Comparison of ENCODE assay signal across 31 cellular contexts in the genomic region with DNA sequence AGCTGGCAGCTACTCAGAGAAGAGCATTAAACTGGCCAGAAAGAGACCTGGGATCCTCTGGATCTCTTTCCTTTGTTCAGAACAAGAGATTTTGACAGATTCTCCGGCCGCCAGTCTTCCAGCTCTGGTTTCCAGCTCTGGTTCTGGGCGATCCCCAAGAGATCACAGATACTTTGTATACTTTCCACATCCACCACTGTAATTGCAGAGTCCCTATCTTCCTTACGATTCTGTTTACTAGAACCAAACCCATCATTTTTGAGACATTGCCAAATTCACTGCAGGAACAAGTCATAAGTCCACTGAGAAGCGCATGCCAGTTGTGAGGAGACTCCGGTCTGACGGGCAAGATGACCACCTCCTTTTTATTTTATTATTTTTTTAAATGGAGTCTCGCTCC.
DNase-seq lines count a peak whose midpoint lies in the region; ATAC-seq and TF ChIP-seq lines count a peak whose summit lies in the region.
"Had no signal": no experiment of that assay in that cellular context is flagged by ENCODE, and none has a peak within 500 bp of the region (broad histone marks: within the 10 kb centered on the region; RNA-seq: fewer than 3 reads in every experiment).

No MANE protein-coding gene starts in this region.

- H3K79me1 ChIP-seq in mesenchymal stem cell (replicated peaks; ENCODE audit: low read length, poor library complexity, severe bottlenecking) = peaks cover 1% of the 10 kb centered on the region

- no peak overlapping the region for H2AFZ ChIP-seq in mammary epithelial cell (ENCODE audit: low read depth, low read length)
- no peak overlapping the region for H2AFZ ChIP-seq in mesenchymal stem cell (ENCODE audit: low read depth, low read length)

- no peak overlapping the region for H2AK5ac ChIP-seq in mesenchymal stem cell (ENCODE audit: low read length, severe bottlenecking)

- no peak overlapping the region for H3K14ac ChIP-seq in mesenchymal stem cell (ENCODE audit: low read length in 2 of 2)

- H3K9me3 Mint-ChIP-seq in MCF 10A (ENCODE audit: unreplicated experiment) = no peaks in the 10 kb centered on the region
- H3K9me3 Mint-ChIP-seq: activated CD4-positive, alpha-beta memory T cell treated with anti-CD3 and anti-CD28 coated beads for 36 hours; activated naive CD8-positive, alpha-beta T cell treated with anti-CD3 and anti-CD28 coated beads, Interleukin-2, amount 50 U/mL, for 24 hours; activated T-cell treated with anti-CD3 and anti-CD28 coated beads, Interleukin-2, amount 50 U/mL, for 72 hours; CD4-positive, CD25-positive, alpha-beta regulatory T cell; naive thymus-derived CD4-positive, alpha-beta T cell; stimulated activated memory B cell treated with anti-CD40 and anti-IgM and Interleukin-4, amounts not matched to agents 10 μg/mL and 1 μg/mL and 100 μg/mL, for 72 hours; T-helper 2 cell treated with Interferon-gamma antibody and Interleukin-4, amounts not matched to agents 5 μg/mL and 100 μg/mL, for 36 hours had no signal

- H4K91ac ChIP-seq in mesenchymal stem cell (ENCODE audit: low read length) = no peak overlapping the region

- H4K20me1 ChIP-seq in mammary epithelial cell (ENCODE audit: insufficient read depth, low read length) = no peaks in the 10 kb centered on the region

- H3K9me3 ChIP-seq in mammary epithelial cell (replicated peaks; ENCODE audit: insufficient read depth, low read length) = no peaks in the 10 kb centered on the region
- no peaks in the 10 kb centered on the region for H3K9me3 ChIP-seq in mesenchymal stem cell (ENCODE audit: control insufficient read depth, low read length)
- H3K9me3 ChIP-seq: upper lobe of left lung had no signal

- H3K27ac Mint-ChIP-seq in MCF 10A (ENCODE audit: low read depth, unreplicated experiment) = peak overlapping the region; percentile 61
- H3K27ac Mint-ChIP-seq: activated CD4-positive, alpha-beta memory T cell treated with anti-CD3 and anti-CD28 coated beads for 36 hours; activated naive CD8-positive, alpha-beta T cell treated with anti-CD3 and anti-CD28 coated beads, Interleukin-2, amount 50 U/mL, for 24 hours; activated T-cell treated with anti-CD3 and anti-CD28 coated beads, Interleukin-2, amount 50 U/mL, for 72 hours; naive thymus-derived CD4-positive, alpha-beta T cell; stimulated activated memory B cell treated with anti-CD40 and anti-IgM and Interleukin-4, amounts not matched to agents 10 μg/mL and 1 μg/mL and 100 μg/mL, for 72 hours; T-helper 2 cell treated with Interferon-gamma antibody and Interleukin-4, amounts not matched to agents 5 μg/mL and 100 μg/mL, for 36 hours had no signal

- no peak overlapping the region for H2BK15ac ChIP-seq in mesenchymal stem cell (ENCODE audit: low read depth, poor library complexity, severe bottlenecking)

- H3K4me2 ChIP-seq in mammary epithelial cell (ENCODE audit: insufficient read depth, low read depth, low read length) (no peak overlapping the region), mesenchymal stem cell (ENCODE audit: low read length, poor library complexity, severe bottlenecking) (no peak overlapping the region)

- intact Hi-C loops in MCF 10A (cut with micrococcal nuclease) (loop anchor here (2.0 to 10.0 kb wide), 5 partner anchors 285 to 617 kb away; no protein-coding TSS in a partner anchor), mammary epithelial cell (cut with micrococcal nuclease) (loop anchor here (2.0 to 5.0 kb wide), 2 partner anchors 115 to 923 kb away; no protein-coding TSS in a partner anchor), cardiac septum (cut with DNase I) (loop anchor here (2.0 kb wide), 1 partner anchor 175 kb away; no protein-coding TSS in a partner anchor)

- H3K4me3 Mint-ChIP-seq in MCF 10A (ENCODE audit: unreplicated experiment) = no peak overlapping the region
- H3K4me3 Mint-ChIP-seq: activated CD4-positive, alpha-beta memory T cell treated with anti-CD3 and anti-CD28 coated beads for 36 hours; activated naive CD8-positive, alpha-beta T cell treated with anti-CD3 and anti-CD28 coated beads, Interleukin-2, amount 50 U/mL, for 24 hours; activated T-cell treated with anti-CD3 and anti-CD28 coated beads, Interleukin-2, amount 50 U/mL, for 72 hours; brain; CD4-positive, CD25-positive, alpha-beta regulatory T cell; naive thymus-derived CD4-positive, alpha-beta T cell; stimulated activated memory B cell treated with anti-CD40 and anti-IgM and Interleukin-4, amounts not matched to agents 10 μg/mL and 1 μg/mL and 100 μg/mL, for 72 hours; T-helper 2 cell treated with Interferon-gamma antibody and Interleukin-4, amounts not matched to agents 5 μg/mL and 100 μg/mL, for 36 hours had no signal

- no peak for ATAC-seq in GM18909 (IDR thresholded peaks at IDR 0.05; ENCODE audit: poor library complexity, unreplicated experiment)
- ATAC-seq: activated naive CD8-positive, alpha-beta T cell treated with anti-CD3 and anti-CD28 coated beads, Interleukin-2, amount 50 U/mL, for 24 hours; activated T-cell treated with anti-CD3 and anti-CD28 coated beads, Interleukin-2, amount 50 U/mL, for 72 hours; naive thymus-derived CD4-positive, alpha-beta T cell; Panc1; stimulated activated memory B cell treated with anti-CD40 and anti-IgM and Interleukin-4, amounts not matched to agents 10 μg/mL and 1 μg/mL and 100 μg/mL, for 72 hours had no signal

- H3K27me3 Mint-ChIP-seq in MCF 10A (ENCODE audit: insufficient read depth, unreplicated experiment) = no peaks in the 10 kb centered on the region
- H3K27me3 Mint-ChIP-seq: activated CD4-positive, alpha-beta memory T cell treated with anti-CD3 and anti-CD28 coated beads for 36 hours; activated naive CD8-positive, alpha-beta T cell treated with anti-CD3 and anti-CD28 coated beads, Interleukin-2, amount 50 U/mL, for 24 hours; CD4-positive, CD25-positive, alpha-beta regulatory T cell; naive thymus-derived CD4-positive, alpha-beta T cell; stimulated activated memory B cell treated with anti-CD40 and anti-IgM and Interleukin-4, amounts not matched to agents 10 μg/mL and 1 μg/mL and 100 μg/mL, for 72 hours had no signal

- H3K27me3 ChIP-seq in mammary epithelial cell (ENCODE audit: insufficient read depth, low read length) (no peaks in the 10 kb centered on the region), mesenchymal stem cell (ENCODE audit: control insufficient read depth in 1 of 2, insufficient read depth in 1 of 2, low read length in 2 of 2) (no peaks in the 10 kb centered on the region)
- H3K27me3 ChIP-seq: upper lobe of left lung had no signal

- no peak overlapping the region for H2BK5ac ChIP-seq in mesenchymal stem cell (ENCODE audit: low read depth, low read length, poor library complexity, severe bottlenecking)

- peak overlapping the region; percentile 43 for H2BK120ac ChIP-seq in mesenchymal stem cell (ENCODE audit: low read depth, low read length)

- peaks cover 7% of the 10 kb centered on the region for H3K36me3 Mint-ChIP-seq in MCF 10A (ENCODE audit: insufficient read depth, unreplicated experiment)
- H3K36me3 Mint-ChIP-seq: activated CD4-positive, alpha-beta memory T cell treated with anti-CD3 and anti-CD28 coated beads for 36 hours had no signal

- H3K23ac ChIP-seq in mesenchymal stem cell (ENCODE audit: low read length in 2 of 2) = no peak overlapping the region

- H3K79me2 ChIP-seq in mammary epithelial cell (ENCODE audit: insufficient read depth, low read length) = no peaks in the 10 kb centered on the region

- TF ChIP-seq CTCF in MCF 10A (IDR thresholded peaks at IDR 0.05; ENCODE audit: unreplicated experiment) (no peak), mammary epithelial cell (conservative IDR thresholded peaks at IDR 0.05 in 1 of 2, IDR thresholded peaks at IDR 0.05 in 1 of 2; ENCODE audit: extremely low read depth in 1 of 2, insufficient read depth in 1 of 2, low read depth in 1 of 2, low read length in 2 of 2) (no peak)

- H3K27ac ChIP-seq in mammary epithelial cell (ENCODE audit: insufficient read depth, low read depth, low read length) (no peak overlapping the region), epithelial cell of prostate (peak overlapping the region; percentile 11), mesenchymal stem cell (ENCODE audit: low read length, poor library complexity, severe bottlenecking) (no peak overlapping the region)
- H3K27ac ChIP-seq: upper lobe of left lung had no signal

- H3K4me1 ChIP-seq in mammary epithelial cell (ENCODE audit: insufficient read depth, low read length) (peaks cover 40% of the 10 kb centered on the region), mesenchymal stem cell (ENCODE audit: control insufficient read depth, insufficient read depth, low read depth, low read length) (peaks cover 11% of the 10 kb centered on the region)
- H3K4me1 ChIP-seq: upper lobe of left lung had no signal

- H3K4me3 ChIP-seq in mammary epithelial cell (replicated peaks in 1 of 3; ENCODE audit: insufficient read depth in 1 of 3, low read depth in 2 of 3, low read length in 3 of 3) (no peak overlapping the region), mesenchymal stem cell (ENCODE audit: insufficient read depth in 1 of 2, low read depth in 1 of 2, low read length in 2 of 2) (no peak overlapping the region)
- H3K4me3 ChIP-seq: upper lobe of left lung had no signal

- no peak overlapping the region for H3K4ac ChIP-seq in mesenchymal stem cell (ENCODE audit: low read depth in 1 of 2, low read length in 2 of 2)

- WGBS in mammary epithelial cell (ENCODE audit: low coverage, missing lambda C conversion rate) = 88% methylated on average over 7 of the region's 8 CpGs
- 71% methylated on average over 5 of the region's 8 CpGs for WGBS in mesenchymal stem cell

- H3K9ac ChIP-seq in mammary epithelial cell (ENCODE audit: insufficient read depth, low read length) (no peak overlapping the region), mesenchymal stem cell (ENCODE audit: low read length) (no peak overlapping the region)

- no peak overlapping the region for H4K8ac ChIP-seq in mesenchymal stem cell (ENCODE audit: low read length)

- POLR2A ChIA-PET in MCF 10A (lab: Yijun Ruan, JAX) = interaction anchor here (0.6 to 1.7 kb wide), 2 partner anchors 846 to 849 kb away, joined by 3 to 8 read pairs; no protein-coding TSS in a partner anchor

- BruUV-seq in MCF 10A (replicated peaks; lab: Mats Ljungman, UMichigan) (no TSS peak), mammary epithelial cell (replicated peaks; lab: Mats Ljungman, UMichigan) (no TSS peak)

- H3K36me3 ChIP-seq in mammary epithelial cell (ENCODE audit: insufficient read depth, low read length) (no peaks in the 10 kb centered on the region), mesenchymal stem cell (ENCODE audit: control insufficient read depth in 1 of 2, insufficient read depth in 2 of 2, low read depth in 1 of 2, low read length in 2 of 2) (peaks cover 0 to 5% of the 10 kb centered on the region in 2 experiments)
- H3K36me3 ChIP-seq: upper lobe of left lung had no signal

- in situ Hi-C loops in mammary epithelial cell (cut with MboI; ENCODE audit: low sequenced_read_pairs in 2 of 2) = loop anchor here (5.0 to 25.0 kb wide), 4 partner anchors 285 to 850 kb away; partner anchors contain the start of gene KIF26B (in 1 of the 2)

- H2BK12ac ChIP-seq in mesenchymal stem cell (ENCODE audit: low read length in 2 of 2) = no peak overlapping the region

- CTCF ChIA-PET in MCF 10A (lab: Yijun Ruan, JAX) = interaction anchor here (0.9 to 3.7 kb wide), 12 partner anchors 22 to 865 kb away, joined by 3 to 35 read pairs (median 4); partner anchors contain the start of gene KIF26B
- CTCF ChIA-PET in mammary epithelial cell (lab: Charles Lee; ENCODE audit: low non-redundant PET) = no interaction called here

- dilution Hi-C loops in mammary epithelial cell (cut with HindIII; ENCODE audit: low sequenced_read_pairs) = no loop called here

- peak overlapping the region in 1 of 2 experiments; percentile 14 for H3K18ac ChIP-seq in mesenchymal stem cell (ENCODE audit: low read depth in 1 of 2, low read length in 2 of 2)

- DNase-seq in MCF 10A (ENCODE audit: unreplicated experiment) = peak; percentile 30
- no peak for DNase-seq in mammary epithelial cell
- no peak for DNase-seq in epithelial cell of prostate (ENCODE audit: low read depth, low spot score)
- peak; percentile 71 for DNase-seq in mesenchymal stem cell
- no peak for DNase-seq in effector CD8-positive, alpha-beta T cell (lab: John Stamatoyannopoulos, UW)
- no peak for DNase-seq in cardiac septum (ENCODE audit: low spot score)
- DNase-seq in NCI-H2029 (lab: John Stamatoyannopoulos, UW) = no peak
- DNase-seq: activated CD4-positive, alpha-beta memory T cell treated with anti-CD3 and anti-CD28 coated beads for 36 hours; activated CD4-positive, CD25-positive, alpha-beta regulatory T cell treated with anti-CD3 and anti-CD28 coated beads, Interleukin-2, amount 50 U/mL, for 72 hours; activated naive CD4-positive, alpha-beta T cell; activated naive CD8-positive, alpha-beta T cell treated with anti-CD3 and anti-CD28 coated beads, Interleukin-2, amount 50 U/mL, for 24 hours; activated T-cell treated with anti-CD3 and anti-CD28 coated beads, Interleukin-2, amount 50 U/mL, for 72 hours; AML-193; CD4-positive, CD25-positive, alpha-beta regulatory T cell; effector CD4-positive, alpha-beta T cell; H7; KG1; kidney glomerular epithelial cell; naive thymus-derived CD4-positive, alpha-beta T cell; NCI-H1930; NCI-H526; nucleus accumbens; Right ventricle myocardium superior; stimulated activated CD4-positive, alpha-beta T cell treated with anti-CD3 and anti-CD28 coated beads, Interleukin-15, amount 100 ng/mL, for 24 hours; substantia nigra; upper lobe of left lung had no signal

- peaks cover 64% of the 10 kb centered on the region for H3K4me1 Mint-ChIP-seq in MCF 10A (ENCODE audit: insufficient read depth, unreplicated experiment)

Comparison
In these comparisons a context has a peak if more than half of its experiments do, and no peak if none do; other contexts are left out.
1. DNase-seq: peak in MCF 10A (single experiment) and mesenchymal stem cell (single experiment); none in mammary epithelial cell (single experiment), epithelial cell of prostate (single experiment), effector CD8-positive, alpha-beta T cell (single experiment), cardiac septum (single experiment) and NCI-H2029 (single experiment).